In genomic region chrX:63506320-63506719, GRCh38 we compare ENCODE assay signal across 9 cellular contexts.
DNase-seq lines count a peak whose midpoint lies in the region; ATAC-seq and TF ChIP-seq lines count a peak whose summit lies in the region.
"Had no signal": no experiment of that assay in that cellular context is flagged by ENCODE, and none has a peak within 500 bp of the region (broad histone marks: within the 10 kb centered on the region; RNA-seq: fewer than 3 reads in every experiment).

No MANE protein-coding gene starts in this region.

- H2AFZ ChIP-seq in OCI-LY7 (ENCODE audit: low read length): no peak overlapping the region

- H3K27me3 Mint-ChIP-seq in activated CD8-positive, alpha-beta T cell treated with anti-CD3 and anti-CD28 coated beads for 36 hours: no peaks in the 10 kb centered on the region

- no peaks in the 10 kb centered on the region for H3K36me3 ChIP-seq in A673 (ENCODE audit: insufficient read depth, low read length, poor library complexity, severe bottlenecking)
- H3K36me3 ChIP-seq in OCI-LY7 (ENCODE audit: insufficient read depth, low read length): no peaks in the 10 kb centered on the region

- H3K9me3 Mint-ChIP-seq in activated CD8-positive, alpha-beta T cell treated with anti-CD3 and anti-CD28 coated beads for 36 hours: no peaks in the 10 kb centered on the region

- no peak for TF ChIP-seq POLR2A in GM18505 (IDR thresholded peaks at IDR 0.05; ENCODE audit: borderline replicate concordance, extremely low read depth, insufficient read depth, insufficient read length)

- no peak overlapping the region for H3K27ac Mint-ChIP-seq in activated CD8-positive, alpha-beta T cell treated with anti-CD3 and anti-CD28 coated beads for 36 hours

- H3K4me3 ChIP-seq in A673 (ENCODE audit: low read depth, low read length, poor library complexity, severe bottlenecking) (no peak overlapping the region), OCI-LY7 (ENCODE audit: low read depth, low read length, poor library complexity, severe bottlenecking) (no peak overlapping the region)
- H3K4me3 ChIP-seq: skin epidermis had no signal

- H3K79me2 ChIP-seq in OCI-LY7 (ENCODE audit: insufficient read depth, low read depth, low read length): no peaks in the 10 kb centered on the region

- BruUV-seq in A673 (replicated peaks; lab: Mats Ljungman, UMichigan): no TSS peak
- BruUV-seq in OCI-LY7 (replicated peaks; lab: Mats Ljungman, UMichigan): no TSS peak

- H3K27ac ChIP-seq in A673 (ENCODE audit: low read depth, low read length, poor library complexity, severe bottlenecking) (no peak overlapping the region), OCI-LY7 (ENCODE audit: low read depth, low read length, poor library complexity, severe bottlenecking) (no peak overlapping the region)
- H3K27ac ChIP-seq: skin epidermis had no signal

- DNase-seq in A673 (ENCODE audit: low spot score) (peak; percentile 11), GM13977 (ENCODE audit: low spot score) (no peak), OCI-LY7 (ENCODE audit: low spot score) (peak; percentile 37), fibroblast of the conjunctiva (ENCODE audit: low read depth) (peak; percentile 38)
- DNase-seq in activated CD4-positive, alpha-beta T cell treated with anti-CD3 and anti-CD28 coated beads, Interleukin-2, amount 50 U/mL, for 48 hours: no peak
- DNase-seq in activated CD8-positive, alpha-beta T cell treated with anti-CD3 and anti-CD28 coated beads for 36 hours: no peak

- H4K20me1 ChIP-seq in OCI-LY7 (ENCODE audit: insufficient read depth, low read length): no peaks in the 10 kb centered on the region

- ATAC-seq in GM18505 (IDR thresholded peaks at IDR 0.05; ENCODE audit: unreplicated experiment) (no peak), HG03469 (IDR thresholded peaks at IDR 0.05; ENCODE audit: unreplicated experiment) (no peak)
- no peak for ATAC-seq in activated CD8-positive, alpha-beta T cell treated with anti-CD3 and anti-CD28 coated beads for 36 hours

- TF ChIP-seq CTCF in A673 (conservative IDR thresholded peaks at IDR 0.05; ENCODE audit: low read depth, low read length): peak; percentile 35; the same call in 1 of the 2 replicates
- peak; percentile 30 for TF ChIP-seq CTCF in GM13977 (IDR thresholded peaks at IDR 0.05; ENCODE audit: extremely low read depth, insufficient read depth, missing control alignments)
- TF ChIP-seq CTCF in OCI-LY7 (conservative IDR thresholded peaks at IDR 0.05; ENCODE audit: low read length): peak; percentile 55; the same call in 1 of the 2 replicates
- no peak for TF ChIP-seq CTCF in activated CD8-positive, alpha-beta T cell treated with anti-CD3 and anti-CD28 coated beads for 36 hours (IDR thresholded peaks at IDR 0.05)

- H3K27me3 ChIP-seq in A673 (replicated peaks; ENCODE audit: insufficient read depth, low read depth, low read length, poor library complexity): no peaks in the 10 kb centered on the region

- no peaks in the 10 kb centered on the region for H3K36me3 Mint-ChIP-seq in activated CD8-positive, alpha-beta T cell treated with anti-CD3 and anti-CD28 coated beads for 36 hours (ENCODE audit: low read depth)

- in situ Hi-C loops in GM13977 (cut with MboI; ENCODE audit: low pct_unique_long_range_greater_than_20kb, low sequenced_read_pairs, unreplicated experiment): no loop called here

- H3K9me2 ChIP-seq in OCI-LY7 (ENCODE audit: insufficient read depth, low read length): no peaks in the 10 kb centered on the region

- peaks cover 6% of the 10 kb centered on the region for H3K4me1 Mint-ChIP-seq in activated CD8-positive, alpha-beta T cell treated with anti-CD3 and anti-CD28 coated beads for 36 hours (ENCODE audit: low read depth)

- POLR2A ChIA-PET in A673 (lab: Charles Lee; ENCODE audit: low non-redundant PET) (no interaction called here), OCI-LY7 (lab: Charles Lee) (no interaction called here)
- POLR2A ChIA-PET in activated CD8-positive, alpha-beta T cell treated with anti-CD3 and anti-CD28 coated beads for 36 hours (lab: Charles Lee): no interaction called here

- H3K9me3 ChIP-seq in A673 (ENCODE audit: low read depth, low read length, poor library complexity, severe bottlenecking): no peaks in the 10 kb centered on the region
- H3K9me3 ChIP-seq in OCI-LY7 (ENCODE audit: low read length): no peaks in the 10 kb centered on the region

- no peak overlapping the region for H3K4me3 Mint-ChIP-seq in activated CD8-positive, alpha-beta T cell treated with anti-CD3 and anti-CD28 coated beads for 36 hours

- CTCF ChIA-PET in A673 (lab: Charles Lee): no interaction called here
- CTCF ChIA-PET in OCI-LY7 (lab: Charles Lee; ENCODE audit: unreplicated experiment): no interaction called here
- CTCF ChIA-PET in activated CD8-positive, alpha-beta T cell treated with anti-CD3 and anti-CD28 coated beads for 36 hours (lab: Charles Lee): interaction anchor here (0.8 kb wide), 1 partner anchor 255 kb away, joined by 4 read pairs; no protein-coding TSS in a partner anchor

- intact Hi-C loops in A673 (cut with micrococcal nuclease; ENCODE audit: unreplicated experiment): no loop called here
- intact Hi-C loops in OCI-LY7 (cut with micrococcal nuclease; ENCODE audit: unreplicated experiment): loop anchor here (2.0 kb wide), 1 partner anchor 68 kb away; no protein-coding TSS in a partner anchor
- intact Hi-C loops in activated CD8-positive, alpha-beta T cell treated with anti-CD3 and anti-CD28 coated beads for 36 hours (cut with micrococcal nuclease): no loop called here

- H3K4me2 ChIP-seq in OCI-LY7 (ENCODE audit: low read length): no peak overlapping the region

- H3K4me1 ChIP-seq in A673 (ENCODE audit: insufficient read depth, low read length, poor library complexity, severe bottlenecking) (no peaks in the 10 kb centered on the region), OCI-LY7 (ENCODE audit: insufficient read depth, low read length, poor library complexity, severe bottlenecking) (no peaks in the 10 kb centered on the region)

Comparison
In these comparisons a context has a peak if more than half of its experiments do, and no peak if none do; other contexts are left out.
1. DNase-seq: peak in A673 (single experiment), OCI-LY7 (single experiment) and fibroblast of the conjunctiva (single experiment); none in GM13977 (single experiment), activated CD4-positive, alpha-beta T cell treated with anti-CD3 and anti-CD28 coated beads, Interleukin-2, amount 50 U/mL, for 48 hours (0 of 2) and activated CD8-positive, alpha-beta T cell treated with anti-CD3 and anti-CD28 coated beads for 36 hours (single experiment).